Comparison of ENCODE assay signal across 8 cellular contexts in the genomic region with DNA sequence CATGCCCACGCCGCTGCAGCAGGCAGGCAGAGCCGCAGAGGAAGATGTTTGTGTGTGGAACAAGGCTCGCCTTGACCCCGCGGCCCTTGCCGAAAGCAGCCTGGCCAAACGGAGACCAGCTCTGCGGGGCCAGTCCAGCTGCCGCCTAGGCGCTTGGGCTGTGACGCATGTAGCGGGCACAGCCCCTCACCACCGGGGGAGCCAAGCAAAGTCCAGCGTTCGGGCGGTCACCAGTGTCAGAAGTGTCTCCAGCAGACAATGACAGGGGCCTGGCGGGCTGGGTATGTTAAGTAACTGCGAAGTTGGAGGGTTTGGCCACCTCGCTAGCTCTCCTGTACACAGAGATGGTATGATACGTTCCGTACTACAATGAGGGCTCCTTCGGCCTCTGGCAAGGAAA. TPM values are rescaled to one million over a fixed set of nuclear protein-coding genes. Genes with fewer than 3 reads are reported as not detected.
DNase-seq lines count a peak whose midpoint lies in the region; ATAC-seq and TF ChIP-seq lines count a peak whose summit lies in the region.

No MANE protein-coding gene starts in this region.

- peaks cover 10% of the 10 kb centered on the region for H3K4me1 Mint-ChIP-seq in activated naive CD8-positive, alpha-beta T cell treated with anti-CD3 and anti-CD28 coated beads for 36 hours
- H3K4me1 Mint-ChIP-seq in stimulated activated memory B cell treated with anti-CD40 and anti-IgM and Interleukin-4, amounts not matched to agents 10 μg/mL and 1 μg/mL and 100 μg/mL, for 72 hours = peaks cover 38% of the 10 kb centered on the region

- H3K27ac Mint-ChIP-seq in activated naive CD8-positive, alpha-beta T cell treated with anti-CD3 and anti-CD28 coated beads for 36 hours = peak overlapping the region; percentile 20
- H3K27ac Mint-ChIP-seq in stimulated activated memory B cell treated with anti-CD40 and anti-IgM and Interleukin-4, amounts not matched to agents 10 μg/mL and 1 μg/mL and 100 μg/mL, for 72 hours = no peak overlapping the region

- H3K9me3 Mint-ChIP-seq in activated naive CD8-positive, alpha-beta T cell treated with anti-CD3 and anti-CD28 coated beads for 36 hours = no peaks in the 10 kb centered on the region
- no peaks in the 10 kb centered on the region for H3K9me3 Mint-ChIP-seq in stimulated activated memory B cell treated with anti-CD40 and anti-IgM and Interleukin-4, amounts not matched to agents 10 μg/mL and 1 μg/mL and 100 μg/mL, for 72 hours

- peaks cover 3% of the 10 kb centered on the region for H3K4me1 ChIP-seq in iPS-15b (ENCODE audit: control insufficient read depth, insufficient read depth, low read length)

- H3K4me3 ChIP-seq in HL-60 (replicated peaks; ENCODE audit: insufficient read depth, low read length) (peak overlapping the region; percentile 57), iPS-15b (ENCODE audit: low read depth, low read length) (peak overlapping the region; percentile 55)

- peaks cover 4% of the 10 kb centered on the region for H3K9me3 ChIP-seq in iPS-15b (ENCODE audit: control insufficient read depth, insufficient read depth, low read length)

- TF ChIP-seq CTCF in HL-60 (IDR thresholded peaks at IDR 0.05; ENCODE audit: insufficient read depth, low read length) = no peak

- no peak overlapping the region for H3K27ac ChIP-seq in HL-60 (replicated peaks)

- H3K36me3 ChIP-seq in iPS-15b (ENCODE audit: control insufficient read depth, insufficient read depth, low read length) = no peaks in the 10 kb centered on the region

- H3K27me3 ChIP-seq in HL-60 (ENCODE audit: insufficient read depth, poor library complexity, severe bottlenecking) (no peaks in the 10 kb centered on the region), iPS-15b (ENCODE audit: control insufficient read depth, insufficient read depth, low read length) (peaks cover 10% of the 10 kb centered on the region)

- H3K4me3 Mint-ChIP-seq in activated naive CD8-positive, alpha-beta T cell treated with anti-CD3 and anti-CD28 coated beads for 36 hours = peak overlapping the region; percentile 77
- peak overlapping the region; percentile 81 for H3K4me3 Mint-ChIP-seq in stimulated activated memory B cell treated with anti-CD40 and anti-IgM and Interleukin-4, amounts not matched to agents 10 μg/mL and 1 μg/mL and 100 μg/mL, for 72 hours

- no peaks in the 10 kb centered on the region for H3K27me3 Mint-ChIP-seq in activated naive CD8-positive, alpha-beta T cell treated with anti-CD3 and anti-CD28 coated beads for 36 hours
- no peaks in the 10 kb centered on the region for H3K27me3 Mint-ChIP-seq in stimulated activated memory B cell treated with anti-CD40 and anti-IgM and Interleukin-4, amounts not matched to agents 10 μg/mL and 1 μg/mL and 100 μg/mL, for 72 hours

- DNase-seq in HL-60 (ENCODE audit: low read depth in 1 of 2, low spot score in 1 of 2) (no peak), COLO829 (ENCODE audit: low spot score) (no peak)
- no peak for DNase-seq in activated naive CD8-positive, alpha-beta T cell treated with anti-CD3 and anti-CD28 coated beads for 36 hours

- no peak overlapping the region for H3K9ac ChIP-seq in iPS-15b (ENCODE audit: low read depth, low read length)

- H3K36me3 Mint-ChIP-seq in activated naive CD8-positive, alpha-beta T cell treated with anti-CD3 and anti-CD28 coated beads for 36 hours = no peaks in the 10 kb centered on the region
- peaks cover 6% of the 10 kb centered on the region for H3K36me3 Mint-ChIP-seq in stimulated activated memory B cell treated with anti-CD40 and anti-IgM and Interleukin-4, amounts not matched to agents 10 μg/mL and 1 μg/mL and 100 μg/mL, for 72 hours

- ATAC-seq in stimulated activated memory B cell treated with anti-CD40 and anti-IgM and Interleukin-4, amounts not matched to agents 10 μg/mL and 1 μg/mL and 100 μg/mL, for 72 hours = no peak
- no peak for ATAC-seq in HG03342 (IDR thresholded peaks at IDR 0.05; ENCODE audit: unreplicated experiment)
- ATAC-seq in HG03457 (IDR thresholded peaks at IDR 0.05; ENCODE audit: unreplicated experiment) = no peak
- ATAC-seq in HG02759 (IDR thresholded peaks at IDR 0.05; ENCODE audit: unreplicated experiment) = no peak

RNA-seq across cellular contexts. Expression of gene AMER1, which starts 1.3 kb away (rescaled TPM):
- total RNA-seq in activated naive CD8-positive, alpha-beta T cell treated with anti-CD3 and anti-CD28 coated beads for 36 hours = 1 to 10 TPM; 4.3 to 4.4 TPM

RNA-seq across cellular contexts. Expression of gene ASB12, which starts 26.2 kb away (rescaled TPM):
- under 1 TPM in 1 of 2 experiments, not detected in 1; 0.16 TPM for total RNA-seq in activated naive CD8-positive, alpha-beta T cell treated with anti-CD3 and anti-CD28 coated beads for 36 hours
